Comparison of ENCODE assay signal across 11 cellular contexts in the genomic region with DNA sequence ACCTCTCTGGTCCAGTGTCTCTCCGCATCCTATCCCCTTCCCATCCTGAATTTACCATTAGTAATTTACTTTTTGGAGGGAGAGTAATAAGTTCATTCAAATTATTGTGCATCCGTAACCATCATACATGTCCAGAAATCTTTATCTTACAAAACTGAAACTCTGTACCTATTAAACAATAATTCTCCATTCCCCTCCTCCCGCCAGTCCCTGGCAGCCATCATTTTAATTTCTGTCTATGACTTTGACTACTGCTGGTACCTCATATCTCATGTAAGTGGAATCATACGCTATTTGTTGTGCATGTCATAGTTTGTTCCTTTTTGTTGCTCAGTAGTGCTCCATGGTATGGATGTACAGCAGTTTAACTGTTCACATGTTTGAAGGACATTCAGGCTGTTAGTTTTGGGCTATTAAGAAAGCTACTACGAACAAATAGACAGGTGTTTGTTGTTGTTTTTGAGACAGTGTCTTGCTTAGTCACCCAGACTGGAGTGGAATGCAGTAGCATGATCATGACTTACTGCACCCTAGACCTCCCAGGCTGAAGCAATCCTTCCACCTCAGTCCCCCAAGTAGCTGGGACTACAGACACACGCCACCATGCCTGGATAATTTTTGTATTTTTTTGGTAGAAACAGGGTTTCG. TPM values are rescaled to one million over a fixed set of nuclear protein-coding genes. Genes with fewer than 3 reads are reported as not detected.
DNase-seq lines count a peak whose midpoint lies in the region; ATAC-seq and TF ChIP-seq lines count a peak whose summit lies in the region.
"Had no signal": no experiment of that assay in that cellular context is flagged by ENCODE, and none has a peak within 500 bp of the region (broad histone marks: within the 10 kb centered on the region; RNA-seq: fewer than 3 reads in every experiment).

No MANE protein-coding gene starts in this region.

- peaks cover 6% of the 10 kb centered on the region for H3K36me3 Mint-ChIP-seq in activated CD8-positive, alpha-beta T cell treated with anti-CD3 and anti-CD28 coated beads for 36 hours (ENCODE audit: low read depth)

- TF ChIP-seq CTCF in cardiac muscle cell (IDR thresholded peaks at IDR 0.05; ENCODE audit: low read depth, low read length) (no peak), right atrium auricular region (IDR thresholded peaks at IDR 0.05) (no peak)
- no peak for TF ChIP-seq CTCF in activated CD8-positive, alpha-beta T cell treated with anti-CD3 and anti-CD28 coated beads for 36 hours (IDR thresholded peaks at IDR 0.05)

- H3K4me1 ChIP-seq in cardiac muscle cell (ENCODE audit: low read depth) (peaks cover 25% of the 10 kb centered on the region), right atrium auricular region (peaks cover 0 to 37% of the 10 kb centered on the region in 2 donors), iPS-20b (ENCODE audit: insufficient read depth, low read length) (peaks cover 11% of the 10 kb centered on the region; the same call in 1 of the 2 replicates), subcutaneous abdominal adipose tissue (ENCODE audit: control insufficient read depth in 5 of 5, insufficient read depth in 5 of 5, low read length in 5 of 5) (peaks cover 2 to 45% (median 41%) of the 10 kb centered on the region in 5 donors)

- DNase-seq in cardiac muscle cell (ENCODE audit: low read depth in 1 of 2, low spot score in 1 of 2) (peak in 1 of 2 donors; percentile 41), right atrium auricular region (ENCODE audit: low spot score) (no peak), NCI-H1417 treated with DMSO at 0.1 percent for 48 hours (lab: John Stamatoyannopoulos, UW) (no peak), NCI-H2227 (lab: John Stamatoyannopoulos, UW; ENCODE audit: unreplicated experiment) (no peak)
- no peak for DNase-seq in activated CD8-positive, alpha-beta T cell treated with anti-CD3 and anti-CD28 coated beads for 36 hours
- DNase-seq: DMS 273 treated with DMSO at 0.1 percent for 48 hours, pancreas, thyroid gland had no signal

- CTCF ChIA-PET in activated CD8-positive, alpha-beta T cell treated with anti-CD3 and anti-CD28 coated beads for 36 hours (lab: Charles Lee): interaction anchor here (1.6 to 3.0 kb wide), 2 partner anchors 48 to 101 kb away, joined by 9 to 14 read pairs; no protein-coding TSS in a partner anchor

- H3K27me3 ChIP-seq in cardiac muscle cell (no peaks in the 10 kb centered on the region), right atrium auricular region (no peaks in the 10 kb centered on the region), iPS-20b (ENCODE audit: insufficient read depth, low read length) (peaks cover 18% of the 10 kb centered on the region), subcutaneous abdominal adipose tissue (ENCODE audit: control insufficient read depth in 5 of 5, insufficient read depth in 4 of 5, low read length in 5 of 5) (no peaks in the 10 kb centered on the region)
- H3K27me3 ChIP-seq: pancreas, thyroid gland had no signal

- no peaks in the 10 kb centered on the region for H3K9me3 Mint-ChIP-seq in activated CD8-positive, alpha-beta T cell treated with anti-CD3 and anti-CD28 coated beads for 36 hours

- POLR2A ChIA-PET in activated CD8-positive, alpha-beta T cell treated with anti-CD3 and anti-CD28 coated beads for 36 hours (lab: Charles Lee): interaction anchor here (3.1 kb wide), 1 partner anchor 48 kb away, joined by 8 read pairs; no protein-coding TSS in a partner anchor

- ATAC-seq in activated CD8-positive, alpha-beta T cell treated with anti-CD3 and anti-CD28 coated beads for 36 hours: no peak
- ATAC-seq in HG02798 (IDR thresholded peaks at IDR 0.05; ENCODE audit: poor library complexity, unreplicated experiment): no peak
- ATAC-seq: pancreas had no signal

- H3K9me3 ChIP-seq in cardiac muscle cell (ENCODE audit: low read depth) (no peaks in the 10 kb centered on the region), right atrium auricular region (no peaks in the 10 kb centered on the region), iPS-20b (ENCODE audit: insufficient read depth, low read depth, low read length) (no peaks in the 10 kb centered on the region), subcutaneous abdominal adipose tissue (ENCODE audit: control insufficient read depth in 5 of 5, low read length in 5 of 5) (no peaks in the 10 kb centered on the region)
- H3K9me3 ChIP-seq: pancreas, thyroid gland had no signal

- no peaks in the 10 kb centered on the region for H3K36me3 ChIP-seq in cardiac muscle cell
- no peaks in the 10 kb centered on the region for H3K36me3 ChIP-seq in right atrium auricular region
- H3K36me3 ChIP-seq in iPS-20b (ENCODE audit: insufficient read depth, low read depth, low read length): no peaks in the 10 kb centered on the region
- no peaks in the 10 kb centered on the region for H3K36me3 ChIP-seq in subcutaneous abdominal adipose tissue (ENCODE audit: control insufficient read depth in 5 of 5, insufficient read depth in 5 of 5, low read length in 5 of 5)
- H3K36me3 ChIP-seq: pancreas, thyroid gland had no signal

- no peak overlapping the region for H3K9ac ChIP-seq in iPS-20b (ENCODE audit: low read depth, low read length)
- H3K9ac ChIP-seq in subcutaneous abdominal adipose tissue (ENCODE audit: low read length in 5 of 5): peak overlapping the region; percentile 92 to 98 (median 98)

- H3K27me3 Mint-ChIP-seq in activated CD8-positive, alpha-beta T cell treated with anti-CD3 and anti-CD28 coated beads for 36 hours: no peaks in the 10 kb centered on the region

- H3K27ac ChIP-seq in cardiac muscle cell (no peak overlapping the region), right atrium auricular region (no peak overlapping the region), iPS-20b (ENCODE audit: low read length) (no peak overlapping the region), subcutaneous abdominal adipose tissue (ENCODE audit: low read depth, low read length) (peak overlapping the region; percentile 98)
- H3K27ac ChIP-seq: thyroid gland had no signal

- H3K4me1 Mint-ChIP-seq in activated CD8-positive, alpha-beta T cell treated with anti-CD3 and anti-CD28 coated beads for 36 hours (ENCODE audit: low read depth): peaks cover 34% of the 10 kb centered on the region

- no peak overlapping the region for H3K27ac Mint-ChIP-seq in activated CD8-positive, alpha-beta T cell treated with anti-CD3 and anti-CD28 coated beads for 36 hours

- peak overlapping the region; percentile 20 for H3K4me3 Mint-ChIP-seq in activated CD8-positive, alpha-beta T cell treated with anti-CD3 and anti-CD28 coated beads for 36 hours

- intact Hi-C loops in activated CD8-positive, alpha-beta T cell treated with anti-CD3 and anti-CD28 coated beads for 36 hours (cut with micrococcal nuclease): loop anchor here (10.0 kb wide), 1 partner anchor 49 kb away; no protein-coding TSS in a partner anchor

- H3K4me3 ChIP-seq in cardiac muscle cell (peak overlapping the region; percentile 81), right atrium auricular region (no peak overlapping the region), iPS-20b (ENCODE audit: low read length) (peak overlapping the region; percentile 94; the same call in 1 of the 2 replicates), subcutaneous abdominal adipose tissue (ENCODE audit: low read depth in 1 of 5, low read length in 5 of 5) (peak overlapping the region; percentile 74 to 96 (median 87))

RNA-seq across cellular contexts. Expression of gene LIMS1, which starts 2.0 kb away (rescaled TPM):
- total RNA-seq in cardiac muscle cell: 34.0 and 56.8 TPM in 2 replicates
- 29.8 and 34.6 TPM in 2 replicates for polyA plus RNA-seq in cardiac muscle cell
- 100 to 1,000 TPM in 1 of 2 donors, 10 to 100 TPM in 1; 66.7 to 106 TPM for total RNA-seq in right atrium auricular region
- total RNA-seq in activated CD8-positive, alpha-beta T cell treated with anti-CD3 and anti-CD28 coated beads for 36 hours: 10 to 100 TPM; 48.1 to 51.7 TPM

Comparison
In these comparisons a context has a peak if more than half of its experiments do, and no peak if none do; other contexts are left out.
1. H3K4me3 ChIP-seq: peak in cardiac muscle cell (single experiment), iPS-20b (single experiment) and subcutaneous abdominal adipose tissue (5 of 5); none in right atrium auricular region (0 of 2).